ENCODE assay signal across 8 cellular contexts in the genomic region with DNA sequence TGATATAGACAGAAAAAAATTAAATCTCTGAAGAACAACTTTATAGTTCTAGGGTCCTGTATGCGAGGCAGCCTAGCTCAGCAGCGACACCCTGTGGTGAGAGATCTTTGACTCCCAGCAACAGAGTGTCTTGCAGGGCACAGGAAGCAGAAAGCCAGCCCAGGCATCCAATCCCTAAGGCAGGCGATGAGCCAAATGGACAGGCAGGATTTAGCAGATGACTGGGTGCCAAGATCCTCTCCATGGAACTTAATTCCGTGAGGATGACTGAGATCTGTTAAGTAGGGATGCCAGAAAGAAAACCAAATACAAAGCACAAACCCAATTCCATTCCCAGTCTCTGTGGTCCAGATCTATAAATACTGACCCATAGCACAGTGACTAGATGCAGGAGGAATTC. TPM values are rescaled to one million over a fixed set of nuclear protein-coding genes. Genes with fewer than 3 reads are reported as not detected.
DNase-seq lines count a peak whose midpoint lies in the region; ATAC-seq and TF ChIP-seq lines count a peak whose summit lies in the region.

No MANE protein-coding gene starts in this region.

- ATAC-seq in GM18505 (IDR thresholded peaks at IDR 0.05; ENCODE audit: unreplicated experiment): no peak

- H3K4me3 ChIP-seq in HAP-1 (no peak overlapping the region), coronary artery (no peak overlapping the region), lower leg skin (ENCODE audit: low read depth, poor library complexity, severe bottlenecking) (no peak overlapping the region)

- H3K9me3 ChIP-seq in HAP-1: no peaks in the 10 kb centered on the region

- intact Hi-C loops in lower leg skin (cut with DNase I; ENCODE audit: low total_unique reads): loop anchor here (5.0 to 10.0 kb wide), 2 partner anchors 183 to 425 kb away; no protein-coding TSS in a partner anchor

- in situ Hi-C loops in HAP-1 (cut with MboI; ENCODE audit: low sequenced_read_pairs): loop anchor here (10.0 kb wide), 1 partner anchor 293 kb away; no protein-coding TSS in a partner anchor

- peak; percentile 91 for DNase-seq in Ammon's horn (ENCODE audit: low spot score)
- peak; percentile 58 to 90 for DNase-seq in HAP-1 (ENCODE audit: low spot score in 2 of 2)
- DNase-seq in NCI-H526 treated with DMSO at 0.1 percent for 48 hours (lab: John Stamatoyannopoulos, UW): peak; percentile 26
- peak; percentile 73 for DNase-seq in activated CD4-positive, alpha-beta T cell treated with anti-CD3 and anti-CD28 coated beads, Interleukin-2, amount 50 U/mL, for 1 hour
- DNase-seq in coronary artery (ENCODE audit: low spot score): no peak
- DNase-seq in lower leg skin (ENCODE audit: low spot score in 2 of 2): peak; percentile 69 to 94
- peak; percentile 41 to 53 (median 49) for DNase-seq in stimulated activated CD4-positive, alpha-beta T cell treated with anti-CD3 and anti-CD28 coated beads, TNF-alpha, amount 100 ng/mL, for 4 hours (ENCODE audit: low read depth in 3 of 3)

- no peaks in the 10 kb centered on the region for H3K4me1 ChIP-seq in HAP-1

- no peaks in the 10 kb centered on the region for H3K27me3 ChIP-seq in HAP-1 (ENCODE audit: low read depth)

- 10 to 15% methylated on average over 4 of the region's 4 CpGs for WGBS in lower leg skin, 2 donors

- TF ChIP-seq POLR2A in lower leg skin (IDR thresholded peaks at IDR 0.05): no peak
- TF ChIP-seq POLR2A in GM18505 (IDR thresholded peaks at IDR 0.05; ENCODE audit: borderline replicate concordance, extremely low read depth, insufficient read depth, insufficient read length): no peak

- TF ChIP-seq CTCF in coronary artery (IDR thresholded peaks at IDR 0.05): peak; percentile 85
- TF ChIP-seq CTCF in lower leg skin (IDR thresholded peaks at IDR 0.05): no peak

- H3K36me3 ChIP-seq in HAP-1 (replicated peaks): peaks cover 6% of the 10 kb centered on the region; the same call in 1 of the 2 replicates

- no peak overlapping the region for H3K27ac ChIP-seq in coronary artery

RNA-seq across cellular contexts. Expression of a gene that starts 38.8 kb away (rescaled TPM):
- total RNA-seq in lower leg skin: 10 to 100 TPM in 2 of 4 donors, 1 to 10 TPM in 2; 3.1 to 19.4 (median 8.9) TPM
